ENCODE assay signal across 9 cellular contexts in genomic region chr1:67749263-67749843, GRCh38.
DNase-seq lines count a peak whose midpoint lies in the region; TF ChIP-seq lines count a peak whose summit lies in the region.
"Had no signal": no experiment of that assay in that cellular context is flagged by ENCODE, and none has a peak within 500 bp of the region (broad histone marks: within the 10 kb centered on the region; RNA-seq: fewer than 3 reads in every experiment).

No MANE protein-coding gene starts in this region.

- peak overlapping the region; percentile 91 for H2BK5ac ChIP-seq in mesendoderm (ENCODE audit: low read length)

- peak overlapping the region; percentile 68 for H3K23ac ChIP-seq in mesendoderm (ENCODE audit: low read length)

- H2BK15ac ChIP-seq in mesendoderm (replicated peaks; ENCODE audit: low read depth): no peak overlapping the region

- no peak overlapping the region for H4K5ac ChIP-seq in mesendoderm (ENCODE audit: low read length)

- H3K79me1 ChIP-seq in mesendoderm (ENCODE audit: low read length): no peaks in the 10 kb centered on the region

- H3K4me1 ChIP-seq in breast epithelium (peaks cover 15 to 38% of the 10 kb centered on the region in 2 donors), mesendoderm (ENCODE audit: control insufficient read depth, low read depth, low read length) (peaks cover 31% of the 10 kb centered on the region), transverse colon (peaks cover 31 to 52% (median 36%) of the 10 kb centered on the region in 4 donors)

- TF ChIP-seq EP300 in transverse colon (IDR thresholded peaks at IDR 0.05; ENCODE audit: low read depth): no peak

- H3K4me3 ChIP-seq in LNCaP clone FGC (ENCODE audit: low read depth, low read length) (no peak overlapping the region), breast epithelium (peak overlapping the region in 1 of 3 donors; percentile 45), mesendoderm (ENCODE audit: low read length) (no peak overlapping the region), transverse colon (peak overlapping the region in 1 of 4 donors; percentile 23)
- H3K4me3 ChIP-seq: HAP-1 had no signal

- H3K4me2 ChIP-seq in mesendoderm (ENCODE audit: low read length): peak overlapping the region; percentile 21

- H4K8ac ChIP-seq in mesendoderm (ENCODE audit: low read depth, low read length): no peak overlapping the region

- peak overlapping the region; percentile 56 for H3K9ac ChIP-seq in mesendoderm (ENCODE audit: low read length)

- no peak overlapping the region for H3K4ac ChIP-seq in mesendoderm (ENCODE audit: low read depth, low read length)

- no peaks in the 10 kb centered on the region for H3K79me2 ChIP-seq in mesendoderm (ENCODE audit: control insufficient read depth, insufficient read depth, low read length)

- no peak overlapping the region for H2BK120ac ChIP-seq in mesendoderm (ENCODE audit: low read depth, low read length)

- no peak overlapping the region for H2AK5ac ChIP-seq in mesendoderm (ENCODE audit: low read length)

- H3K27me3 ChIP-seq in breast epithelium (no peaks in the 10 kb centered on the region), mesendoderm (ENCODE audit: insufficient read depth, low read length, poor library complexity) (no peaks in the 10 kb centered on the region), transverse colon (no peaks in the 10 kb centered on the region)

- in situ Hi-C loops in transverse colon (cut with MboI; ENCODE audit: low pct_ligation_motif_present in 1 of 4, low pct_unique_long_range_greater_than_20kb in 1 of 4, low sequenced_read_pairs in 3 of 4): no loop called here

- H3K36me3 ChIP-seq in breast epithelium: no peaks in the 10 kb centered on the region
- H3K36me3 ChIP-seq in mesendoderm (ENCODE audit: control insufficient read depth, insufficient read depth, low read length): no peaks in the 10 kb centered on the region
- H3K36me3 ChIP-seq in transverse colon: no peaks in the 10 kb centered on the region
- H3K36me3 ChIP-seq: HAP-1 had no signal

- WGBS in mesendoderm (ENCODE audit: extremely low coverage, insufficient coverage, low lambda C conversion rate): no CpG with 5 or more reads among the region's 5 CpGs
- WGBS in transverse colon (ENCODE audit: low coverage in 1 of 2), 2 donors: 31 to 57% methylated on average over 1 to 5 of the region's 5 CpGs

- no peaks in the 10 kb centered on the region for H3K9me3 ChIP-seq in breast epithelium
- H3K9me3 ChIP-seq in transverse colon: no peaks in the 10 kb centered on the region
- H3K9me3 ChIP-seq: HAP-1 had no signal

- peak overlapping the region; percentile 88 for H3K56ac ChIP-seq in mesendoderm (ENCODE audit: low read length)

- H3K27ac ChIP-seq in breast epithelium: peak overlapping the region; percentile 88 to 93
- peak overlapping the region; percentile 95 for H3K27ac ChIP-seq in mesendoderm (ENCODE audit: low read depth, low read length)
- H3K27ac ChIP-seq in transverse colon: peak overlapping the region; percentile 79 to 84 (median 82)

- no peak for TF ChIP-seq POLR2A in breast epithelium (IDR thresholded peaks at IDR 0.05)
- no peak for TF ChIP-seq POLR2A in transverse colon (IDR thresholded peaks at IDR 0.05)

- H3K18ac ChIP-seq in mesendoderm (ENCODE audit: low read length): no peak overlapping the region

- peak; percentile 21 for DNase-seq in LNCaP clone FGC (ENCODE audit: low read depth)
- peak in 1 of 2 donors; percentile 77 for DNase-seq in breast epithelium (ENCODE audit: low spot score in 2 of 2)
- peak; percentile 95 for DNase-seq in mesendoderm
- DNase-seq in transverse colon: peak; percentile 55
- DNase-seq in stimulated activated CD4-positive, alpha-beta T cell treated with anti-CD3 and anti-CD28 coated beads, Interleukin-12 subunit alpha, Interleukin-12 subunit beta, amount 100 ng/mL, for 4 hours: no peak
- DNase-seq in COLO829 (ENCODE audit: low spot score): no peak
- no peak for DNase-seq in activated CD4-positive, alpha-beta T cell treated with anti-CD3 and anti-CD28 coated beads for 1 hour
- DNase-seq: activated T-cell treated with anti-CD3 and anti-CD28 coated beads, Interleukin-2, amount 50 U/mL, for 24 hours had no signal

- intact Hi-C loops in breast epithelium (cut with DNase I; ENCODE audit: low total_unique reads) (no loop called here), transverse colon (cut with DNase I; ENCODE audit: low total_unique reads) (no loop called here)

- TF ChIP-seq CTCF in LNCaP clone FGC (IDR thresholded peaks at IDR 0.05; ENCODE audit: control insufficient read depth, extremely low read depth, insufficient read depth): no peak
- no peak for TF ChIP-seq CTCF in breast epithelium (IDR thresholded peaks at IDR 0.05)
- no peak for TF ChIP-seq CTCF in transverse colon (IDR thresholded peaks at IDR 0.05)

Comparison
In these comparisons a context has a peak if more than half of its experiments do, and no peak if none do; other contexts are left out.
1. DNase-seq: peak in LNCaP clone FGC (single experiment), mesendoderm (single experiment) and transverse colon (single experiment); none in stimulated activated CD4-positive, alpha-beta T cell treated with anti-CD3 and anti-CD28 coated beads, Interleukin-12 subunit alpha, Interleukin-12 subunit beta, amount 100 ng/mL, for 4 hours (single experiment), COLO829 (single experiment) and activated CD4-positive, alpha-beta T cell treated with anti-CD3 and anti-CD28 coated beads for 1 hour (single experiment).
2. Peak in every context shown above with its lines, with median percentiles within 50 percentile points of each other: H3K27ac ChIP-seq.